In genomic region chr1:46309401-46310159, GRCh38 we compare ENCODE assay signal across 1 cellular context.
TF ChIP-seq lines count a peak whose summit lies in the region.

No MANE protein-coding gene starts in this region.

TF ChIP-seq in GM12878, 131 proteins besides CTCF, POLR2A, EP300 and RAD21:
- no peak for TF ChIP-seq NFXL1 (IDR thresholded peaks at IDR 0.05; ENCODE audit: borderline replicate concordance)
- no peak for TF ChIP-seq SUPT20H (IDR thresholded peaks at IDR 0.05; ENCODE audit: borderline replicate concordance, control insufficient read depth, low read depth, low read length)
- TF ChIP-seq, protein P1, sequence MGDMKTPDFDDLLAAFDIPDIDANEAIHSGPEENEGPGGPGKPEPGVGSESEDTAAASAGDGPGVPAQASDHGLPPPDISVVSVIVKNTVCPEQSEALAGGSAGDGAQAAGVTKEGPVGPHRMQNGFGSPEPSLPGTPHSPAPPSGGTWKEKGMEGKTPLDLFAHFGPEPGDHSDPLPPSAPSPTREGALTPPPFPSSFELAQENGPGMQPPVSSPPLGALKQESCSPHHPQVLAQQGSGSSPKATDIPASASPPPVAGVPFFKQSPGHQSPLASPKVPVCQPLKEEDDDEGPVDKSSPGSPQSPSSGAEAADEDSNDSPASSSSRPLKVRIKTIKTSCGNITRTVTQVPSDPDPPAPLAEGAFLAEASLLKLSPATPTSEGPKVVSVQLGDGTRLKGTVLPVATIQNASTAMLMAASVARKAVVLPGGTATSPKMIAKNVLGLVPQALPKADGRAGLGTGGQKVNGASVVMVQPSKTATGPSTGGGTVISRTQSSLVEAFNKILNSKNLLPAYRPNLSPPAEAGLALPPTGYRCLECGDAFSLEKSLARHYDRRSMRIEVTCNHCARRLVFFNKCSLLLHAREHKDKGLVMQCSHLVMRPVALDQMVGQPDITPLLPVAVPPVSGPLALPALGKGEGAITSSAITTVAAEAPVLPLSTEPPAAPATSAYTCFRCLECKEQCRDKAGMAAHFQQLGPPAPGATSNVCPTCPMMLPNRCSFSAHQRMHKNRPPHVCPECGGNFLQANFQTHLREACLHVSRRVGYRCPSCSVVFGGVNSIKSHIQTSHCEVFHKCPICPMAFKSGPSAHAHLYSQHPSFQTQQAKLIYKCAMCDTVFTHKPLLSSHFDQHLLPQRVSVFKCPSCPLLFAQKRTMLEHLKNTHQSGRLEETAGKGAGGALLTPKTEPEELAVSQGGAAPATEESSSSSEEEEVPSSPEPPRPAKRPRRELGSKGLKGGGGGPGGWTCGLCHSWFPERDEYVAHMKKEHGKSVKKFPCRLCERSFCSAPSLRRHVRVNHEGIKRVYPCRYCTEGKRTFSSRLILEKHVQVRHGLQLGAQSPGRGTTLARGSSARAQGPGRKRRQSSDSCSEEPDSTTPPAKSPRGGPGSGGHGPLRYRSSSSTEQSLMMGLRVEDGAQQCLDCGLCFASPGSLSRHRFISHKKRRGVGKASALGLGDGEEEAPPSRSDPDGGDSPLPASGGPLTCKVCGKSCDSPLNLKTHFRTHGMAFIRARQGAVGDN (IDR thresholded peaks at IDR 0.05) = no peak
- TF ChIP-seq PAX8 (IDR thresholded peaks at IDR 0.05) = no peak
- no peak for TF ChIP-seq SMAD1 (IDR thresholded peaks at IDR 0.05; ENCODE audit: low read depth, partially characterized antibody)
- TF ChIP-seq GATAD2B (conservative IDR thresholded peaks at IDR 0.05; ENCODE audit: low read depth) = no peak
- no peak for TF ChIP-seq NBN (IDR thresholded peaks at IDR 0.05)
- TF ChIP-seq BMI1 (IDR thresholded peaks at IDR 0.05; ENCODE audit: borderline replicate concordance) = no peak
- no peak for TF ChIP-seq NFIC (IDR thresholded peaks at IDR 0.05; ENCODE audit: low read depth, low read length)
- no peak for TF ChIP-seq BCLAF1 (IDR thresholded peaks at IDR 0.05)
- TF ChIP-seq, protein P2, sequence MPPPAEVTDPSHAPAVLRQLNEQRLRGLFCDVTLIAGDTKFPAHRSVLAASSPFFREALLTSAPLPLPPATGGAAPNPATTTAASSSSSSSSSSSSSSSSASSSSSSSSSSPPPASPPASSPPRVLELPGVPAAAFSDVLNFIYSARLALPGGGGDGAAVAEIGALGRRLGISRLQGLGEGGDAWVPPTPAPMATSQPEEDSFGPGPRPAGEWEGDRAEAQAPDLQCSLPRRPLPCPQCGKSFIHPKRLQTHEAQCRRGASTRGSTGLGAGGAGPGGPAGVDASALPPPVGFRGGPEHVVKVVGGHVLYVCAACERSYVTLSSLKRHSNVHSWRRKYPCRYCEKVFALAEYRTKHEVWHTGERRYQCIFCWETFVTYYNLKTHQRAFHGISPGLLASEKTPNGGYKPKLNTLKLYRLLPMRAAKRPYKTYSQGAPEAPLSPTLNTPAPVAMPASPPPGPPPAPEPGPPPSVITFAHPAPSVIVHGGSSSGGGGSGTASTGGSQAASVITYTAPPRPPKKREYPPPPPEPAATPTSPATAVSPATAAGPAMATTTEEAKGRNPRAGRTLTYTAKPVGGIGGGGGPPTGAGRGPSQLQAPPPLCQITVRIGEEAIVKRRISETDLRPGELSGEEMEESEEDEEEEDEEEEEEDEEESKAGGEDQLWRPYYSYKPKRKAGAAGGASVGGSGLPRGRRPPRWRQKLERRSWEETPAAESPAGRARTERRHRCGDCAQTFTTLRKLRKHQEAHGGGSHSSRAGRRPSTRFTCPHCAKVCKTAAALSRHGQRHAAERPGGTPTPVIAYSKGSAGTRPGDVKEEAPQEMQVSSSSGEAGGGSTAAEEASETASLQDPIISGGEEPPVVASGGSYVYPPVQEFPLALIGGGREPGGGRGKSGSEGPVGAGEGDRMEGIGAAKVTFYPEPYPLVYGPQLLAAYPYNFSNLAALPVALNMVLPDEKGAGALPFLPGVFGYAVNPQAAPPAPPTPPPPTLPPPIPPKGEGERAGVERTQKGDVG (CRISPR knock-in tag; IDR thresholded peaks at IDR 0.05) = no peak
- TF ChIP-seq EGR1 (IDR thresholded peaks at IDR 0.05; ENCODE audit: borderline replicate concordance in 1 of 2, low read depth in 2 of 2, low read length in 2 of 2) = no peak
- TF ChIP-seq CBX5 (IDR thresholded peaks at IDR 0.05; ENCODE audit: low read depth) = no peak
- TF ChIP-seq, protein P3, sequence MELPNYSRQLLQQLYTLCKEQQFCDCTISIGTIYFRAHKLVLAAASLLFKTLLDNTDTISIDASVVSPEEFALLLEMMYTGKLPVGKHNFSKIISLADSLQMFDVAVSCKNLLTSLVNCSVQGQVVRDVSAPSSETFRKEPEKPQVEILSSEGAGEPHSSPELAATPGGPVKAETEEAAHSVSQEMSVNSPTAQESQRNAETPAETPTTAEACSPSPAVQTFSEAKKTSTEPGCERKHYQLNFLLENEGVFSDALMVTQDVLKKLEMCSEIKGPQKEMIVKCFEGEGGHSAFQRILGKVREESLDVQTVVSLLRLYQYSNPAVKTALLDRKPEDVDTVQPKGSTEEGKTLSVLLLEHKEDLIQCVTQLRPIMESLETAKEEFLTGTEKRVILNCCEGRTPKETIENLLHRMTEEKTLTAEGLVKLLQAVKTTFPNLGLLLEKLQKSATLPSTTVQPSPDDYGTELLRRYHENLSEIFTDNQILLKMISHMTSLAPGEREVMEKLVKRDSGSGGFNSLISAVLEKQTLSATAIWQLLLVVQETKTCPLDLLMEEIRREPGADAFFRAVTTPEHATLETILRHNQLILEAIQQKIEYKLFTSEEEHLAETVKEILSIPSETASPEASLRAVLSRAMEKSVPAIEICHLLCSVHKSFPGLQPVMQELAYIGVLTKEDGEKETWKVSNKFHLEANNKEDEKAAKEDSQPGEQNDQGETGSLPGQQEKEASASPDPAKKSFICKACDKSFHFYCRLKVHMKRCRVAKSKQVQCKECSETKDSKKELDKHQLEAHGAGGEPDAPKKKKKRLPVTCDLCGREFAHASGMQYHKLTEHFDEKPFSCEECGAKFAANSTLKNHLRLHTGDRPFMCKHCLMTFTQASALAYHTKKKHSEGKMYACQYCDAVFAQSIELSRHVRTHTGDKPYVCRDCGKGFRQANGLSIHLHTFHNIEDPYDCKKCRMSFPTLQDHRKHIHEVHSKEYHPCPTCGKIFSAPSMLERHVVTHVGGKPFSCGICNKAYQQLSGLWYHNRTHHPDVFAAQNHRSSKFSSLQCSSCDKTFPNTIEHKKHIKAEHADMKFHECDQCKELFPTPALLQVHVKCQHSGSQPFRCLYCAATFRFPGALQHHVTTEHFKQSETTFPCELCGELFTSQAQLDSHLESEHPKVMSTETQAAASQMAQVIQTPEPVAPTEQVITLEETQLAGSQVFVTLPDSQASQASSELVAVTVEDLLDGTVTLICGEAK (IDR thresholded peaks at IDR 0.05; ENCODE audit: borderline replicate concordance) = no peak
- TF ChIP-seq, protein P4, sequence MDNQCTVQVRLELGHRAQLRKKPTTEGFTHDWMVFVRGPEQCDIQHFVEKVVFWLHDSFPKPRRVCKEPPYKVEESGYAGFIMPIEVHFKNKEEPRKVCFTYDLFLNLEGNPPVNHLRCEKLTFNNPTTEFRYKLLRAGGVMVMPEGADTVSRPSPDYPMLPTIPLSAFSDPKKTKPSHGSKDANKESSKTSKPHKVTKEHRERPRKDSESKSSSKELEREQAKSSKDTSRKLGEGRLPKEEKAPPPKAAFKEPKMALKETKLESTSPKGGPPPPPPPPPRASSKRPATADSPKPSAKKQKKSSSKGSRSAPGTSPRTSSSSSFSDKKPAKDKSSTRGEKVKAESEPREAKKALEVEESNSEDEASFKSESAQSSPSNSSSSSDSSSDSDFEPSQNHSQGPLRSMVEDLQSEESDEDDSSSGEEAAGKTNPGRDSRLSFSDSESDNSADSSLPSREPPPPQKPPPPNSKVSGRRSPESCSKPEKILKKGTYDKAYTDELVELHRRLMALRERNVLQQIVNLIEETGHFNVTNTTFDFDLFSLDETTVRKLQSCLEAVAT (IDR thresholded peaks at IDR 0.05) = no peak
- TF ChIP-seq ZNF217 (IDR thresholded peaks at IDR 0.05) = no peak
